Comparison of ENCODE assay signal across 8 cellular contexts in the genomic region with DNA sequence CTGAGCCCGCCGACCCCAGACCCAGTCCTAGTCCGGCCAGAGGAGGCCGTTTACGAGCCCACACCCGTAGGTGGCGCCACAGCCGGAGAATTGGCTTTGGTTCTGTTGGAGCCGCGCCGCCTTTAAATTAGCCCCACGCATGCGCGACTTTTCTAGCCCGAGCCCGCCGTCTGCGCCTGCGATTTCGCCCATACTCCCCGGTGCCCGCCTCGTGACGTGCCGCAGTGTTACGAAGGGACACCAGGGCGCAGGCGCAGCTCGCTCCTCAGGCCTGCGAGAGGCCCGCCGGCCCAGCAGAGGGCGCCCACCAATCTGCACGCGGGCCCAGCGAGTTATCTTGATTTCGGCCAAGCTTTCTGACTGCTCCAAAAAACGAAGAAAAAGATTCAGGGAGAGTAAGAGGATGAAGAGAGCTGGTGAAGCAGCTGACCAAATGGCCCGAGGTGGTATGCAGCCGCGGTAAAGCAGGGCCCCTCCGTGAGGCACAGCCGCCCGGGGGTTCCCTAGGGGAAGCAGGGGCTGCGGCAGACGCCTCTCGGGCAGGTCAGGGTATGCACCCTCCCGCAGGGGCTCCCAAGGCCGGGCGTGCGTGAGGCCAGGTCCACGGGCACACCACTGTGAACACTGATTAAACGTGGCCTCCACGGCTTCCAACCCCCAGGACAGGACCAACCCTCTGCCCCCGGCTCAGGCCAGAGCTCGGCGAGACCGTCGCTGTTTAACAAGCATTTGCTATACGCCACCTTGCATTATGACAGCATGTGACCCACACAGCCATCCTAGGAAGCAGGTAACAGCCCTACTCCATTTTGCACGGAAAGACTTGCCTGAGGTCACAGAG. TPM values are rescaled to one million over a fixed set of nuclear protein-coding genes. Genes with fewer than 3 reads are reported as not detected.
DNase-seq lines count a peak whose midpoint lies in the region; ATAC-seq lines count a peak whose summit lies in the region.

No MANE protein-coding gene starts in this region.

- ATAC-seq in GM19397 (IDR thresholded peaks at IDR 0.05; ENCODE audit: unreplicated experiment) (peak; percentile 93), HG03571 (IDR thresholded peaks at IDR 0.05; ENCODE audit: unreplicated experiment) (peak; percentile 87)
- peak; percentile 94 for ATAC-seq in activated CD8-positive, alpha-beta T cell treated with anti-CD3 and anti-CD28 coated beads, Interleukin-2, amount 10 ng/mL, durations not matched to agents 7 days and 5 days

- H3K4me3 Mint-ChIP-seq in activated CD8-positive, alpha-beta T cell treated with anti-CD3 and anti-CD28 coated beads, Interleukin-2, amount 10 ng/mL, durations not matched to agents 7 days and 5 days, result peak overlapping the region; percentile 85

- H3K4me1 ChIP-seq in effector memory CD4-positive, alpha-beta T cell (ENCODE audit: control insufficient read depth, insufficient read depth, low read length, poor library complexity, severe bottlenecking), result peaks cover 15% of the 10 kb centered on the region

- CTCF ChIA-PET in activated CD8-positive, alpha-beta T cell treated with anti-CD3 and anti-CD28 coated beads, Interleukin-2, amount 10 ng/mL, durations not matched to agents 7 days and 5 days (lab: Charles Lee), result interaction anchor here (0.7 to 3.1 kb wide), 46 partner anchors 8 to 562 kb away, joined by 3 to 25 read pairs (median 5); a partner anchor contains a TSS

- POLR2A ChIA-PET in activated CD8-positive, alpha-beta T cell treated with anti-CD3 and anti-CD28 coated beads, Interleukin-2, amount 10 ng/mL, durations not matched to agents 7 days and 5 days (lab: Charles Lee), result interaction anchor here (0.6 to 1.7 kb wide), 6 partner anchors 13 to 698 kb away, joined by 3 to 13 read pairs (median 3); a partner anchor contains a TSS

- H3K9me3 ChIP-seq in effector memory CD4-positive, alpha-beta T cell (ENCODE audit: control insufficient read depth, low read length), result no peaks in the 10 kb centered on the region

- peak overlapping the region; percentile 81 for H3K4me3 ChIP-seq in effector memory CD4-positive, alpha-beta T cell (ENCODE audit: insufficient read depth, low read depth, low read length, poor library complexity, severe bottlenecking)

- H3K27me3 Mint-ChIP-seq in activated CD8-positive, alpha-beta T cell treated with anti-CD3 and anti-CD28 coated beads, Interleukin-2, amount 10 ng/mL, durations not matched to agents 7 days and 5 days (ENCODE audit: low read depth), result no peaks in the 10 kb centered on the region

- peaks cover 30% of the 10 kb centered on the region for H3K36me3 ChIP-seq in effector memory CD4-positive, alpha-beta T cell (ENCODE audit: control insufficient read depth, insufficient read depth, low read length)

- H3K27ac Mint-ChIP-seq in activated CD8-positive, alpha-beta T cell treated with anti-CD3 and anti-CD28 coated beads, Interleukin-2, amount 10 ng/mL, durations not matched to agents 7 days and 5 days, result peak overlapping the region; percentile 88

- H3K27ac ChIP-seq in effector memory CD4-positive, alpha-beta T cell (ENCODE audit: insufficient read depth, low read length, poor library complexity, severe bottlenecking), result peak overlapping the region; percentile 81

- no peaks in the 10 kb centered on the region for H3K9me3 Mint-ChIP-seq in activated CD8-positive, alpha-beta T cell treated with anti-CD3 and anti-CD28 coated beads, Interleukin-2, amount 10 ng/mL, durations not matched to agents 7 days and 5 days (ENCODE audit: insufficient read depth)

- H3K4me1 Mint-ChIP-seq in activated CD8-positive, alpha-beta T cell treated with anti-CD3 and anti-CD28 coated beads, Interleukin-2, amount 10 ng/mL, durations not matched to agents 7 days and 5 days (ENCODE audit: low read depth), result peaks cover 46% of the 10 kb centered on the region

- H3K27me3 ChIP-seq in effector memory CD4-positive, alpha-beta T cell (replicated peaks; ENCODE audit: control insufficient read depth, insufficient read depth, low read length, poor library complexity, severe bottlenecking), result no peaks in the 10 kb centered on the region

- DNase-seq in CD1c-positive myeloid dendritic cell (ENCODE audit: extremely low spot score) (peak; percentile 100), NCI-H82 (lab: John Stamatoyannopoulos, UW) (peak; percentile 99), medulla oblongata (ENCODE audit: extremely low spot score) (peak; percentile 98)
- peak; percentile 99 for DNase-seq in activated CD8-positive, alpha-beta T cell treated with anti-CD3 and anti-CD28 coated beads, Interleukin-2, amount 10 ng/mL, durations not matched to agents 7 days and 5 days
- peak; percentile 98 to 99 (median 98) for DNase-seq in effector memory CD4-positive, alpha-beta T cell
- peak; percentile 99 for DNase-seq in stimulated activated CD8-positive, alpha-beta memory T cell treated with anti-CD3 and anti-CD28 coated beads, Interleukin-12 subunit alpha, Interleukin-12 subunit beta, amount 100 ng/mL, for 1 hour (ENCODE audit: low read depth)

- peaks cover 51% of the 10 kb centered on the region for H3K36me3 Mint-ChIP-seq in activated CD8-positive, alpha-beta T cell treated with anti-CD3 and anti-CD28 coated beads, Interleukin-2, amount 10 ng/mL, durations not matched to agents 7 days and 5 days (ENCODE audit: low read depth)

RNA-seq across cellular contexts. Expression of a gene that starts 32.8 kb away (rescaled TPM):
- total RNA-seq in activated CD8-positive, alpha-beta T cell treated with anti-CD3 and anti-CD28 coated beads, Interleukin-2, amount 10 ng/mL, durations not matched to agents 7 days and 5 days, result 100 to 1,000 TPM; 157 to 162 TPM

Comparison
In these comparisons a context has a peak if more than half of its experiments do, and no peak if none do; other contexts are left out.
1. Peak in every context shown above with its lines: DNase-seq, ATAC-seq, H3K4me3 ChIP-seq and H3K27ac ChIP-seq.